8 cellular contexts compared by ENCODE assay signal in genomic region chr1:156475568-156476500, GRCh38. TPM values are rescaled to one million over a fixed set of nuclear protein-coding genes. Genes with fewer than 3 reads are reported as not detected.
DNase-seq lines count a peak whose midpoint lies in the region; ATAC-seq and TF ChIP-seq lines count a peak whose summit lies in the region.

No MANE protein-coding gene starts in this region.

- WGBS in neuronal stem cell (ENCODE audit: extremely low coverage in 2 of 2, insufficient read length in 2 of 2, insufficient replicate concordance in 1 of 2), 2 donors = no CpG with 5 or more reads among the region's 25 CpGs

- peaks cover 0 to 3% of the 10 kb centered on the region in 2 donors for H3K4me1 ChIP-seq in neuronal stem cell (ENCODE audit: control insufficient read depth in 2 of 2, insufficient read depth in 1 of 2, low read depth in 1 of 2, low read length in 2 of 2)

- POLR2A ChIA-PET in AG04450 (lab: Yijun Ruan, JAX) = interaction anchor here (0.7 to 3.0 kb wide), 5 partner anchors 13 to 95 kb away, joined by 3 to 33 read pairs (median 4); partner anchors contain the start of gene MEF2D

- peak; percentile 93 for DNase-seq in AG04450 (ENCODE audit: low read depth, low spot score)
- peak; percentile 85 for DNase-seq in MG63
- DNase-seq in fibroblast of the aortic adventitia (ENCODE audit: low read depth) = peak; percentile 92
- no peak for DNase-seq in neuronal stem cell (ENCODE audit: low spot score)
- no peak for DNase-seq in NCI-H748 treated with DMSO at 0.1 percent for 48 hours (lab: John Stamatoyannopoulos, UW)
- DNase-seq in activated CD4-positive, alpha-beta T cell treated with anti-CD3 and anti-CD28 coated beads, Interleukin-2, amount 50 U/mL, for 4 hours = no peak
- no peak for DNase-seq in GM13976 (ENCODE audit: low spot score)

- H3K9me3 ChIP-seq in AG04450 (ENCODE audit: control insufficient read depth, insufficient read depth, low read length) = no peaks in the 10 kb centered on the region
- H3K9me3 ChIP-seq in MG63 = no peaks in the 10 kb centered on the region
- H3K9me3 ChIP-seq in neuronal stem cell (replicated peaks in 1 of 2; ENCODE audit: control insufficient read depth in 2 of 2, insufficient read depth in 1 of 2, low read depth in 1 of 2, low read length in 2 of 2) = peaks cover 0 to 1% of the 10 kb centered on the region in 2 donors

- no peak overlapping the region for H4K8ac ChIP-seq in neuronal stem cell (ENCODE audit: low read depth, low read length)

- H3K4me3 ChIP-seq in AG04450 (ENCODE audit: low read depth, low read length) = no peak overlapping the region
- H3K4me3 ChIP-seq in MG63 = no peak overlapping the region
- no peak overlapping the region for H3K4me3 ChIP-seq in fibroblast of the aortic adventitia (ENCODE audit: low read depth, low read length)
- peak overlapping the region in 1 of 2 donors; percentile 47 for H3K4me3 ChIP-seq in neuronal stem cell (ENCODE audit: low read length in 2 of 2)

- H3K4ac ChIP-seq in neuronal stem cell (ENCODE audit: low read length) = no peak overlapping the region

- H3K79me1 ChIP-seq in neuronal stem cell (ENCODE audit: low read depth, low read length) = no peaks in the 10 kb centered on the region

- H2BK15ac ChIP-seq in neuronal stem cell (ENCODE audit: low read length) = no peak overlapping the region

- in situ Hi-C loops in GM13976 (cut with MboI; ENCODE audit: low sequenced_read_pairs, unreplicated experiment) = no loop called here

- ATAC-seq in GM19395 (IDR thresholded peaks at IDR 0.05; ENCODE audit: unreplicated experiment) = no peak

- H3K27ac ChIP-seq in AG04450 (ENCODE audit: low read depth, low read length) = peak overlapping the region; percentile 97
- H3K27ac ChIP-seq in neuronal stem cell (replicated peaks; ENCODE audit: low read length) = no peak overlapping the region

- H2BK120ac ChIP-seq in neuronal stem cell (ENCODE audit: low read depth, low read length) = no peak overlapping the region

- no peaks in the 10 kb centered on the region for H3K27me3 ChIP-seq in AG04450 (ENCODE audit: control insufficient read depth, insufficient read depth, low read length)
- H3K27me3 ChIP-seq in MG63 = no peaks in the 10 kb centered on the region
- H3K27me3 ChIP-seq in neuronal stem cell (ENCODE audit: control insufficient read depth in 3 of 3, insufficient read depth in 3 of 3, low read depth in 1 of 3, low read length in 3 of 3) = no peaks in the 10 kb centered on the region

- H2AFZ ChIP-seq in neuronal stem cell (ENCODE audit: low read length) = no peak overlapping the region

- CTCF ChIA-PET in AG04450 (lab: Charles Lee) = interaction anchor here (1.1 to 1.3 kb wide), 2 partner anchors 18 to 90 kb away, joined by 4 read pairs; no protein-coding TSS in a partner anchor

- H2BK12ac ChIP-seq in neuronal stem cell (ENCODE audit: low read length) = no peak overlapping the region

- H2BK5ac ChIP-seq in neuronal stem cell (ENCODE audit: low read length) = no peak overlapping the region

- H4K91ac ChIP-seq in neuronal stem cell (ENCODE audit: low read depth, low read length, poor library complexity) = no peak overlapping the region

- H3K36me3 ChIP-seq in MG63 = peaks cover 88% of the 10 kb centered on the region
- H3K36me3 ChIP-seq in neuronal stem cell (replicated peaks in 1 of 2; ENCODE audit: control insufficient read depth in 2 of 2, insufficient read depth in 2 of 2, low read length in 2 of 2) = peaks cover 29 to 83% of the 10 kb centered on the region in 2 donors

- peak overlapping the region; percentile 11 for H3K23ac ChIP-seq in neuronal stem cell (ENCODE audit: low read depth, low read length, poor library complexity)

- H3K18ac ChIP-seq in neuronal stem cell (ENCODE audit: low read length) = no peak overlapping the region

- H2AK5ac ChIP-seq in neuronal stem cell (ENCODE audit: low read depth, low read length) = no peak overlapping the region

- no peak overlapping the region for H3K14ac ChIP-seq in neuronal stem cell (ENCODE audit: low read length)

- H3K4me2 ChIP-seq in neuronal stem cell (ENCODE audit: insufficient read depth, low read length, poor library complexity, severe bottlenecking) = no peak overlapping the region

- TF ChIP-seq CTCF in AG04450 (IDR thresholded peaks at IDR 0.05; ENCODE audit: low read depth, low read length) = no peak
- TF ChIP-seq CTCF in fibroblast of the aortic adventitia (IDR thresholded peaks at IDR 0.05; ENCODE audit: insufficient read depth, low read length) = no peak
- no peak for TF ChIP-seq CTCF in GM13976 (IDR thresholded peaks at IDR 0.05; ENCODE audit: borderline replicate concordance, control extremely low read depth, extremely low read depth, insufficient read depth, missing control alignments)

- peak overlapping the region; percentile 26 for H3K9ac ChIP-seq in neuronal stem cell (ENCODE audit: low read depth, low read length, poor library complexity)

RNA-seq across cellular contexts. Expression of gene MEF2D, which starts 24.7 kb away (rescaled TPM):
- 9.9 and 14.5 TPM in 2 replicates for polyA plus RNA-seq in AG04450 (2011; rRNA removed)
- 13.3 and 18.7 TPM in 2 replicates for polyA minus RNA-seq in AG04450 (2011; rRNA and poly(A)+ RNA removed)
- total RNA-seq in MG63 (2014; rRNA removed; shearing (Covaris generic); ENCODE audit: low replicate concordance) = 3.4 and 11.7 TPM in 2 replicates
- total RNA-seq in fibroblast of the aortic adventitia (ENCODE audit: low replicate concordance) = 6.0 and 11.6 TPM in 2 replicates
- 8.4 TPM for polyA plus RNA-seq in neuronal stem cell (2013, experiment 1 of 2)
- polyA plus RNA-seq in neuronal stem cell (2013, experiment 2 of 2) = 9.2 TPM

Comparison
In these comparisons a context has a peak if more than half of its experiments do, and no peak if none do; other contexts are left out.
1. DNase-seq: peak in AG04450 (single experiment), MG63 (single experiment) and fibroblast of the aortic adventitia (single experiment); none in neuronal stem cell (single experiment), NCI-H748 treated with DMSO at 0.1 percent for 48 hours (single experiment), activated CD4-positive, alpha-beta T cell treated with anti-CD3 and anti-CD28 coated beads, Interleukin-2, amount 50 U/mL, for 4 hours (0 of 2) and GM13976 (single experiment).